ENCODE assay signal across 8 cellular contexts in genomic region chr7:101813414-101814019, GRCh38. TPM values are rescaled to one million over a fixed set of nuclear protein-coding genes. Genes with fewer than 3 reads are reported as not detected.
A peak's percentile ranks its signal among the peaks of the same experiment; 100 is the strongest.
DNase-seq lines count a peak whose midpoint lies in the region; ATAC-seq and TF ChIP-seq lines count a peak whose summit lies in the region.

No MANE protein-coding gene starts in this region.

- H3F3A ChIP-seq in GM23248 (ENCODE audit: insufficient read depth), result peaks cover 13% of the 10 kb centered on the region; the same call in 1 of the 2 replicates

- no peaks in the 10 kb centered on the region for H3K9me3 ChIP-seq in GM23248 (ENCODE audit: low read depth)
- H3K9me3 ChIP-seq in Panc1 (ENCODE audit: control insufficient read depth, insufficient read depth, low read depth, low read length), result no peaks in the 10 kb centered on the region

- H3K79me2 ChIP-seq in GM23248 (ENCODE audit: insufficient read depth), result peaks cover 11% of the 10 kb centered on the region

- BruUV-seq in Panc1 (replicated peaks; lab: Mats Ljungman, UMichigan), result no TSS peak

- TF ChIP-seq CTCF in Panc1 (IDR thresholded peaks at IDR 0.05), result no peak
- TF ChIP-seq CTCF in epithelial cell of esophagus (IDR thresholded peaks at IDR 0.05; ENCODE audit: insufficient read depth, low read depth, low read length, missing control alignments), result no peak

- no peak overlapping the region for H3K9ac ChIP-seq in GM23248

- peaks cover 7% of the 10 kb centered on the region; the same call in 1 of the 2 replicates for H3K4me1 ChIP-seq in GM23248 (ENCODE audit: insufficient read depth)
- H3K4me1 ChIP-seq in Panc1 (ENCODE audit: control insufficient read depth, insufficient read depth, low read length), result peaks cover 12% of the 10 kb centered on the region

- intact Hi-C loops in Panc1 (cut with micrococcal nuclease; ENCODE audit: unreplicated experiment), result loop anchor here (1.0 to 10.0 kb wide), 3 partner anchors 71 to 421 kb away; no protein-coding TSS in a partner anchor

- H3K36me3 ChIP-seq in GM23248 (ENCODE audit: low read depth) (no peaks in the 10 kb centered on the region), Panc1 (ENCODE audit: control insufficient read depth, insufficient read depth, low read length) (peaks cover 2% of the 10 kb centered on the region)

- 33 to 37% methylated on average over 5 of the region's 5 CpGs for WGBS in GM23248 (ENCODE audit: low coverage in 1 of 2, low lambda C conversion rate in 2 of 2, missing lambda C conversion rate in 2 of 2), 2 experiments

- H3K27me3 ChIP-seq in GM23248 (replicated peaks; ENCODE audit: insufficient read depth) (no peaks in the 10 kb centered on the region), Panc1 (ENCODE audit: control insufficient read depth, insufficient read depth, low read length) (no peaks in the 10 kb centered on the region)

- CTCF ChIA-PET in Panc1 (lab: Charles Lee), result interaction anchor here (0.6 to 1.2 kb wide), 2 partner anchors 162 to 211 kb away, joined by 4 to 5 read pairs; no protein-coding TSS in a partner anchor

- POLR2A ChIA-PET in Panc1 (lab: Charles Lee), result no interaction called here

- no peak for ATAC-seq in Panc1
- no peak for ATAC-seq in HG03039 (IDR thresholded peaks at IDR 0.05; ENCODE audit: unreplicated experiment)

- H3K27ac ChIP-seq in GM23248, result no peak overlapping the region
- H3K27ac ChIP-seq in Panc1 (ENCODE audit: low read length), result peak overlapping the region; percentile 61; the same call in 1 of the 2 replicates

- DNase-seq in GM23248 (no peak), Panc1 (ENCODE audit: low read depth, low spot score) (no peak), epithelial cell of esophagus (ENCODE audit: low read depth) (no peak), skeletal muscle cell (ENCODE audit: low read depth) (no peak), HK-2 (ENCODE audit: unreplicated experiment) (no peak), putamen (ENCODE audit: low spot score) (no peak)
- no peak for DNase-seq in stimulated activated CD4-positive, alpha-beta T cell treated with anti-CD3 and anti-CD28 coated beads, Interleukin-4, amount 100 ng/mL, for 4 hours

- H3K4me2 ChIP-seq in GM23248 (ENCODE audit: unreplicated experiment), result peak overlapping the region; percentile 95

- H2AFZ ChIP-seq in GM23248, result no peak overlapping the region

- H3K4me3 ChIP-seq in GM23248, result peak overlapping the region; percentile 77; the same call in 1 of the 2 replicates
- peak overlapping the region; percentile 66 to 85 for H3K4me3 ChIP-seq in Panc1 (ENCODE audit: low read depth in 2 of 2, low read length in 2 of 2)
- H3K4me3 ChIP-seq in epithelial cell of esophagus (ENCODE audit: low read length), result peak overlapping the region; percentile 30
- H3K4me3 ChIP-seq in skeletal muscle cell (ENCODE audit: low read depth, low read length), result peak overlapping the region; percentile 70

- H3K9me2 ChIP-seq in GM23248 (ENCODE audit: insufficient read depth), result no peaks in the 10 kb centered on the region

- in situ Hi-C loops in GM23248 (cut with MboI), result loop anchor here (10.0 kb wide), 1 partner anchor 421 kb away; no protein-coding TSS in a partner anchor
- in situ Hi-C loops in Panc1 (cut with HindIII; ENCODE audit: low pct_unique_long_range_greater_than_20kb, low sequenced_read_pairs), result no loop called here

- H4K20me1 ChIP-seq in GM23248 (ENCODE audit: insufficient read depth), result no peaks in the 10 kb centered on the region

RNA-seq across cellular contexts. Expression of gene CUX1, which starts 3.9 kb away (rescaled TPM):
- total RNA-seq in GM23248 (2014; rRNA removed; shearing (Covaris generic)), result 34.9 and 42.0 TPM in 2 replicates
- polyA plus RNA-seq in GM23248 (2016; fragmentation: Nextera tagmentation; extraction: Ambion mirVana), result 30.2 and 34.1 TPM in 2 replicates
- 50.9 TPM for total RNA-seq in Panc1 (2021; ENCODE audit: unreplicated experiment)
- 40.0 TPM for polyA plus RNA-seq in Panc1 (2012; ENCODE audit: insufficient read length)
